22 cellular contexts compared by ENCODE assay signal in genomic region chr5:147306351-147306750, GRCh38.
DNase-seq lines count a peak whose midpoint lies in the region; ATAC-seq, FAIRE-seq and TF ChIP-seq lines count a peak whose summit lies in the region.
"Had no signal": no experiment of that assay in that cellular context is flagged by ENCODE, and none has a peak within 500 bp of the region (broad histone marks: within the 10 kb centered on the region; RNA-seq: fewer than 3 reads in every experiment).

No MANE protein-coding gene starts in this region.

- H3K27me3 ChIP-seq in spleen (replicated peaks in 1 of 7) = no peaks in the 10 kb centered on the region
- H3K27me3 ChIP-seq: BLaER1 treated with 17β-estradiol and CSF1 and Interleukin-3, amounts not matched to agents 10 nM and 100 nM had no signal

- peak; percentile 50 for FAIRE-seq in RCC 7860 (lab: Jason Lieb, UNC)
- peak; percentile 60 for FAIRE-seq in colon (lab: Jason Lieb, UNC)
- FAIRE-seq in frontal cortex (lab: Jason Lieb, UNC) = peak; percentile 69
- FAIRE-seq: A549, D721Med, G401.6, GM12891 had no signal

- DNase-seq in RCC 7860 (ENCODE audit: low spot score) (no peak), frontal cortex (ENCODE audit: low spot score in 2 of 2) (no peak), spleen (no peak), SW480 (ENCODE audit: low spot score) (no peak)
- DNase-seq in activated CD4-positive, alpha-beta T cell treated with anti-CD3 and anti-CD28 coated beads for 36 hours = no peak
- DNase-seq: 8988T; AML-193; Caco-2; Calu3; CD4-positive, alpha-beta T cell; CD8-positive, alpha-beta T cell; DMS79 treated with DMSO at 0.1 percent for 48 hours; GF-D8 had no signal

- no peaks in the 10 kb centered on the region for H3K4me1 ChIP-seq in spleen
- H3K4me1 ChIP-seq: Caco-2 had no signal

- H3K36me3 Mint-ChIP-seq in activated CD4-positive, alpha-beta T cell treated with anti-CD3 and anti-CD28 coated beads for 36 hours (ENCODE audit: low read depth) = no peaks in the 10 kb centered on the region
- H3K36me3 Mint-ChIP-seq: CD8-positive, alpha-beta T cell had no signal

- no peak overlapping the region for H3K4me3 ChIP-seq in spleen
- H3K4me3 ChIP-seq: A549; BLaER1 treated with 17β-estradiol and CSF1 and Interleukin-3, amounts not matched to agents 10 nM and 100 nM had no signal

- no peak overlapping the region for H3K27ac ChIP-seq in spleen
- H3K27ac ChIP-seq: A549; BLaER1 treated with 17β-estradiol and CSF1 and Interleukin-3, amounts not matched to agents 10 nM and 100 nM; C4-2B had no signal

- POLR2A ChIA-PET in activated CD4-positive, alpha-beta T cell treated with anti-CD3 and anti-CD28 coated beads for 36 hours (lab: Charles Lee) = no interaction called here

- TF ChIP-seq POLR2A in spleen (IDR thresholded peaks at IDR 0.05) = no peak

- peaks cover 2% of the 10 kb centered on the region for H3K9me3 Mint-ChIP-seq in activated CD4-positive, alpha-beta T cell treated with anti-CD3 and anti-CD28 coated beads for 36 hours (ENCODE audit: low read depth)
- H3K9me3 Mint-ChIP-seq: CD8-positive, alpha-beta T cell had no signal

- CTCF ChIA-PET in activated CD4-positive, alpha-beta T cell treated with anti-CD3 and anti-CD28 coated beads for 36 hours (lab: Charles Lee) = no interaction called here

- no peaks in the 10 kb centered on the region for H3K36me3 ChIP-seq in spleen
- H3K36me3 ChIP-seq: BLaER1 treated with 17β-estradiol and CSF1 and Interleukin-3, amounts not matched to agents 10 nM and 100 nM had no signal

- TF ChIP-seq CTCF in spleen (IDR thresholded peaks at IDR 0.05 in 8 of 11, conservative IDR thresholded peaks at IDR 0.05 in 3 of 11) = no peak

- H3K27me3 Mint-ChIP-seq in activated CD4-positive, alpha-beta T cell treated with anti-CD3 and anti-CD28 coated beads for 36 hours = no peaks in the 10 kb centered on the region
- H3K27me3 Mint-ChIP-seq: B cell; CD4-positive, alpha-beta T cell had no signal

- H3K27ac Mint-ChIP-seq in activated CD4-positive, alpha-beta T cell treated with anti-CD3 and anti-CD28 coated beads for 36 hours = no peak overlapping the region
- H3K27ac Mint-ChIP-seq: B cell; CD4-positive, alpha-beta T cell; CD8-positive, alpha-beta T cell had no signal

- no peaks in the 10 kb centered on the region for H3K4me1 Mint-ChIP-seq in activated CD4-positive, alpha-beta T cell treated with anti-CD3 and anti-CD28 coated beads for 36 hours
- H3K4me1 Mint-ChIP-seq: B cell had no signal

- no peak for ATAC-seq in activated CD4-positive, alpha-beta T cell treated with anti-CD3 and anti-CD28 coated beads for 36 hours
- ATAC-seq in GM18868 (IDR thresholded peaks at IDR 0.05; ENCODE audit: unreplicated experiment) = no peak
- ATAC-seq: A549; CD8-positive, alpha-beta T cell had no signal

- H3K4me3 Mint-ChIP-seq in activated CD4-positive, alpha-beta T cell treated with anti-CD3 and anti-CD28 coated beads for 36 hours = no peak overlapping the region
- H3K4me3 Mint-ChIP-seq: B cell; CD4-positive, alpha-beta T cell; CD8-positive, alpha-beta T cell had no signal

- peaks cover 0 to 5% (median 0%) of the 10 kb centered on the region in 8 donors for H3K9me3 ChIP-seq in spleen
- H3K9me3 ChIP-seq: Caco-2 had no signal

- intact Hi-C loops in activated CD4-positive, alpha-beta T cell treated with anti-CD3 and anti-CD28 coated beads for 36 hours (cut with DNase I, micrococcal nuclease) = no loop called here
- intact Hi-C loops in spleen (cut with DNase I; ENCODE audit: low total_unique reads) = no loop called here
